In the genomic region with DNA sequence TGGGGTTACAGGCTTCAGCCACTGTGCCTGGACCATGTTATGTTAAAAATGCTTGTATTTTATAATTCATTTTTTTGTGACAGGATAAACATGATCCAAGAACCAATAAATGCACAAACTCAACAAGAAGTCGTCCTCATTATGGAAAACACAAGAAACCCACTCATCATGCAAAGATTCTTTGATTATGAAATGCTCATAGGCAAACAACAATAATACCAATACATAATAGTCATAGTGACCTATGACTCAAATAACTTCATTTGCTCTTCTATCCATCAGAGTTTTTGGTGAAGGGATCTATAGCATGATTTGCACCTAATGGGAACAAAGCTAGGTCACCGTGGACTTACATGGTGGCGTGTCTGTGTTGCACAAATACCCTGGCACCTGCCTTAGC, we compare ENCODE assay signal across 16 cellular contexts.
A peak's percentile ranks its signal among the peaks of the same experiment; 100 is the strongest.
DNase-seq lines count a peak whose midpoint lies in the region; ATAC-seq and TF ChIP-seq lines count a peak whose summit lies in the region.
"Had no signal": no experiment of that assay in that cellular context is flagged by ENCODE, and none has a peak within 500 bp of the region (broad histone marks: within the 10 kb centered on the region; RNA-seq: fewer than 3 reads in every experiment).

No MANE protein-coding gene starts in this region.

- H3K36me3 ChIP-seq in adipocyte (ENCODE audit: control insufficient read depth, insufficient read depth, low read length, severe bottlenecking) (no peaks in the 10 kb centered on the region), mucosa of descending colon (ENCODE audit: low read depth) (no peaks in the 10 kb centered on the region)
- H3K36me3 ChIP-seq: BE2C had no signal

- no peak overlapping the region for H3K27ac Mint-ChIP-seq in stimulated activated effector memory CD8-positive, alpha-beta T cell treated with anti-CD3 and anti-CD28 coated beads, Interleukin-12 subunit alpha, Interleukin-12 subunit beta, amount 100 ng/mL, for 72 hours

- DNase-seq in ELR (ENCODE audit: low read depth) (peak; percentile 10), adipocyte (ENCODE audit: low read depth) (peak; percentile 16), iris pigment epithelial cell (ENCODE audit: low read depth) (peak; percentile 52), NOMO-1 treated with DMSO at 0.1 percent for 48 hours (lab: John Stamatoyannopoulos, UW; ENCODE audit: unreplicated experiment) (no peak), mucosa of descending colon (no peak), Ammon's horn (ENCODE audit: low spot score) (no peak)
- no peak for DNase-seq in stimulated activated effector memory CD8-positive, alpha-beta T cell treated with anti-CD3 and anti-CD28 coated beads, Interleukin-12 subunit alpha, Interleukin-12 subunit beta, amount 100 ng/mL, for 72 hours (ENCODE audit: low spot score in 2 of 2)
- DNase-seq: BE2C, H7, Karpas-422, NCI-H1694 treated with DMSO at 0.1 percent for 48 hours, NCI-H2081 treated with DMSO at 0.1 percent for 48 hours, NCI-H2171 treated with DMSO at 0.1 percent for 48 hours, NCI-H526, PC-3, Right ventricle myocardium superior had no signal

- H3K4me1 Mint-ChIP-seq in stimulated activated effector memory CD8-positive, alpha-beta T cell treated with anti-CD3 and anti-CD28 coated beads, Interleukin-12 subunit alpha, Interleukin-12 subunit beta, amount 100 ng/mL, for 72 hours: peaks cover 3% of the 10 kb centered on the region

- no peak for TF ChIP-seq CTCF in mucosa of descending colon (IDR thresholded peaks at IDR 0.05)

- intact Hi-C loops in mucosa of descending colon (cut with DNase I, micrococcal nuclease): no loop called here

- peaks cover 3% of the 10 kb centered on the region for H3K9me3 Mint-ChIP-seq in stimulated activated effector memory CD8-positive, alpha-beta T cell treated with anti-CD3 and anti-CD28 coated beads, Interleukin-12 subunit alpha, Interleukin-12 subunit beta, amount 100 ng/mL, for 72 hours

- H3K27me3 ChIP-seq in adipocyte (replicated peaks; ENCODE audit: control insufficient read depth, insufficient read depth, low read length): no peaks in the 10 kb centered on the region
- H3K27me3 ChIP-seq: BE2C had no signal

- H3K4me1 ChIP-seq in adipocyte (ENCODE audit: control insufficient read depth, insufficient read depth, low read length) (peaks cover 16% of the 10 kb centered on the region), mucosa of descending colon (ENCODE audit: low read depth) (no peaks in the 10 kb centered on the region)
- H3K4me1 ChIP-seq: BE2C had no signal

- no peaks in the 10 kb centered on the region for H3K9me3 ChIP-seq in adipocyte (ENCODE audit: control insufficient read depth, low read length)
- no peaks in the 10 kb centered on the region for H3K9me3 ChIP-seq in mucosa of descending colon
- H3K9me3 ChIP-seq: BE2C had no signal

- no peak overlapping the region for H3K4me3 Mint-ChIP-seq in stimulated activated effector memory CD8-positive, alpha-beta T cell treated with anti-CD3 and anti-CD28 coated beads, Interleukin-12 subunit alpha, Interleukin-12 subunit beta, amount 100 ng/mL, for 72 hours

- H3K4me3 ChIP-seq in adipocyte (ENCODE audit: low read length): no peak overlapping the region
- H3K4me3 ChIP-seq in mucosa of descending colon: no peak overlapping the region

- peak; percentile 36 for ATAC-seq in stimulated activated effector memory CD8-positive, alpha-beta T cell treated with anti-CD3 and anti-CD28 coated beads, Interleukin-12 subunit alpha, Interleukin-12 subunit beta, amount 100 ng/mL, for 72 hours
- no peak for ATAC-seq in mucosa of descending colon
- ATAC-seq: PC-3 had no signal

- no peak overlapping the region for H3K9ac ChIP-seq in adipocyte (ENCODE audit: low read length)

- no peaks in the 10 kb centered on the region for H3K36me3 Mint-ChIP-seq in stimulated activated effector memory CD8-positive, alpha-beta T cell treated with anti-CD3 and anti-CD28 coated beads, Interleukin-12 subunit alpha, Interleukin-12 subunit beta, amount 100 ng/mL, for 72 hours

Comparison
In these comparisons a context has a peak if more than half of its experiments do, and no peak if none do; other contexts are left out.
1. DNase-seq: peak in ELR (single experiment), adipocyte (single experiment) and iris pigment epithelial cell (single experiment); none in stimulated activated effector memory CD8-positive, alpha-beta T cell treated with anti-CD3 and anti-CD28 coated beads, Interleukin-12 subunit alpha, Interleukin-12 subunit beta, amount 100 ng/mL, for 72 hours (0 of 2), NOMO-1 treated with DMSO at 0.1 percent for 48 hours (single experiment), mucosa of descending colon (0 of 3) and Ammon's horn (single experiment).